Comparison of ENCODE assay signal across 11 cellular contexts in genomic region chr3:75619481-75620031, GRCh38. TPM values are rescaled to one million over a fixed set of nuclear protein-coding genes. Genes with fewer than 3 reads are reported as not detected.
A peak's percentile ranks its signal among the peaks of the same experiment; 100 is the strongest.
DNase-seq lines count a peak whose midpoint lies in the region; ATAC-seq and TF ChIP-seq lines count a peak whose summit lies in the region.
"Not testable (repeated sequence)": the region's sequence is repeated elsewhere in the genome, so short reads cannot be mapped to it uniquely, and the experiment has no call there.
"Had no signal": no experiment of that assay in that cellular context is flagged by ENCODE, and none has a peak within 500 bp of the region (broad histone marks: within the 10 kb centered on the region; RNA-seq: fewer than 3 reads in every experiment).

No MANE protein-coding gene starts in this region.

- in situ Hi-C loops in transverse colon (cut with MboI; ENCODE audit: low pct_ligation_motif_present in 1 of 4, low pct_unique_long_range_greater_than_20kb in 1 of 4, low sequenced_read_pairs in 3 of 4): not testable (repeated sequence)

- H3K4ac ChIP-seq in mesendoderm (ENCODE audit: low read depth, low read length): not testable (repeated sequence)

- not testable (repeated sequence) for H3K79me1 ChIP-seq in mesendoderm (ENCODE audit: low read length)

- H4K5ac ChIP-seq in mesendoderm (ENCODE audit: low read length): not testable (repeated sequence)

- H3K4me3 ChIP-seq in dorsolateral prefrontal cortex (peak overlapping the region; percentile 46 to 75 (median 62)), right atrium auricular region (peak overlapping the region; percentile 46 to 56), psoas muscle (peak overlapping the region; percentile 65), transverse colon (peak overlapping the region; percentile 31 to 53 (median 37))
- not testable (repeated sequence) for H3K4me3 ChIP-seq in mesendoderm (ENCODE audit: low read length)

- H3K27ac ChIP-seq in dorsolateral prefrontal cortex (peak overlapping the region in 17 of 59 donors; percentile 14 to 73 (median 44)), right atrium auricular region (peak overlapping the region; percentile 33 to 42), transverse colon (peak overlapping the region in 3 of 4 donors; percentile 16 to 53 (median 33))
- H3K27ac ChIP-seq in mesendoderm (ENCODE audit: low read depth, low read length); psoas muscle: not testable (repeated sequence)

- H2AK5ac ChIP-seq in mesendoderm (ENCODE audit: low read length): not testable (repeated sequence)

- H3K4me1 ChIP-seq in right atrium auricular region; mesendoderm (ENCODE audit: control insufficient read depth, low read depth, low read length); psoas muscle: not testable (repeated sequence)
- peaks cover 0 to 12% (median 8%) of the 10 kb centered on the region in 4 donors for H3K4me1 ChIP-seq in transverse colon

- DNase-seq in AG20443 (ENCODE audit: low spot score) (peak; percentile 27), NCI-H1417 (lab: John Stamatoyannopoulos, UW) (peak in 2 of 3 experiments; percentile 28 to 42), dorsolateral prefrontal cortex (peak in 2 of 10 donors; percentile 45 to 52), right atrium auricular region (ENCODE audit: low spot score) (peak; percentile 55), mesendoderm (peak; percentile 41)
- not testable (repeated sequence) for DNase-seq in activated naive CD4-positive, alpha-beta T cell treated with anti-CD3 and anti-CD28 coated beads, Interleukin-2, amount 10 ng/mL, durations not matched to agents 7 days and 5 days; psoas muscle; transverse colon

- not testable (repeated sequence) for H3K27ac Mint-ChIP-seq in activated naive CD4-positive, alpha-beta T cell treated with anti-CD3 and anti-CD28 coated beads, Interleukin-2, amount 10 ng/mL, durations not matched to agents 7 days and 5 days

- H3K4me1 Mint-ChIP-seq in activated naive CD4-positive, alpha-beta T cell treated with anti-CD3 and anti-CD28 coated beads, Interleukin-2, amount 10 ng/mL, durations not matched to agents 7 days and 5 days: not testable (repeated sequence)

- not testable (repeated sequence) for H3K23ac ChIP-seq in mesendoderm (ENCODE audit: low read length)

- H2BK5ac ChIP-seq in mesendoderm (ENCODE audit: low read length): not testable (repeated sequence)

- H3K4me2 ChIP-seq in mesendoderm (ENCODE audit: low read length): peak overlapping the region; percentile 34

- H3K36me3 ChIP-seq in right atrium auricular region; mesendoderm (ENCODE audit: control insufficient read depth, insufficient read depth, low read length); psoas muscle (ENCODE audit: insufficient read depth in 1 of 2, low read depth in 1 of 2); transverse colon: not testable (repeated sequence)

- not testable (repeated sequence) for TF ChIP-seq POLR2A in transverse colon (IDR thresholded peaks at IDR 0.05)

- not testable (repeated sequence) for H2BK120ac ChIP-seq in mesendoderm (ENCODE audit: low read depth, low read length)

- not testable (repeated sequence) for H2BK15ac ChIP-seq in mesendoderm (replicated peaks; ENCODE audit: low read depth)

- not testable (repeated sequence) for TF ChIP-seq CTCF in dorsolateral prefrontal cortex (IDR thresholded peaks at IDR 0.05 in 54 of 56, conservative IDR thresholded peaks at IDR 0.05 in 2 of 56; ENCODE audit: low read depth in 1 of 56, partially characterized antibody in 56 of 56); right atrium auricular region (IDR thresholded peaks at IDR 0.05); psoas muscle (IDR thresholded peaks at IDR 0.05); transverse colon (IDR thresholded peaks at IDR 0.05)

- WGBS in mesendoderm (ENCODE audit: extremely low coverage, insufficient coverage, low lambda C conversion rate): no CpG with 5 or more reads among the region's 52 CpGs
- 1 to 3% (median 1%) methylated on average over 26 to 52 of the region's 52 CpGs for WGBS in psoas muscle, 3 donors
- 9% methylated on average over 41 of the region's 52 CpGs; no CpG with 5 or more reads in 1 of the 2 donors for WGBS in transverse colon (ENCODE audit: low coverage in 1 of 2), 2 donors

- not testable (repeated sequence) for H3K9ac ChIP-seq in mesendoderm (ENCODE audit: low read length)

- H3K18ac ChIP-seq in mesendoderm (ENCODE audit: low read length): not testable (repeated sequence)

- not testable (repeated sequence) for H3K79me2 ChIP-seq in mesendoderm (ENCODE audit: control insufficient read depth, insufficient read depth, low read length)

- H3K56ac ChIP-seq in mesendoderm (ENCODE audit: low read length): peak overlapping the region; percentile 56

- not testable (repeated sequence) for H3K9me3 ChIP-seq in right atrium auricular region, psoas muscle, transverse colon

- H3K27me3 Mint-ChIP-seq in activated naive CD4-positive, alpha-beta T cell treated with anti-CD3 and anti-CD28 coated beads, Interleukin-2, amount 10 ng/mL, durations not matched to agents 7 days and 5 days: peaks cover 35% of the 10 kb centered on the region

- not testable (repeated sequence) for H3K27me3 ChIP-seq in dorsolateral prefrontal cortex; right atrium auricular region; mesendoderm (ENCODE audit: insufficient read depth, low read length, poor library complexity)
- peaks cover 0 to 14% (median 0%) of the 10 kb centered on the region in 3 donors for H3K27me3 ChIP-seq in psoas muscle (ENCODE audit: insufficient read depth in 3 of 3, low read length in 2 of 3)
- H3K27me3 ChIP-seq in transverse colon: peaks cover 21% of the 10 kb centered on the region

- not testable (repeated sequence) for H3K9me3 Mint-ChIP-seq in activated naive CD4-positive, alpha-beta T cell treated with anti-CD3 and anti-CD28 coated beads, Interleukin-2, amount 10 ng/mL, durations not matched to agents 7 days and 5 days

- CTCF ChIA-PET in activated naive CD4-positive, alpha-beta T cell treated with anti-CD3 and anti-CD28 coated beads, Interleukin-2, amount 10 ng/mL, durations not matched to agents 7 days and 5 days (lab: Charles Lee): not testable (repeated sequence)

- not testable (repeated sequence) for ATAC-seq in psoas muscle

- intact Hi-C loops in dorsolateral prefrontal cortex (cut with DNase I); psoas muscle (cut with DNase I); transverse colon (cut with DNase I; ENCODE audit: low total_unique reads): not testable (repeated sequence)

- not testable (repeated sequence) for TF ChIP-seq EP300 in transverse colon (IDR thresholded peaks at IDR 0.05; ENCODE audit: low read depth)

- not testable (repeated sequence) for H3K36me3 Mint-ChIP-seq in activated naive CD4-positive, alpha-beta T cell treated with anti-CD3 and anti-CD28 coated beads, Interleukin-2, amount 10 ng/mL, durations not matched to agents 7 days and 5 days

- H3K4me3 Mint-ChIP-seq in activated naive CD4-positive, alpha-beta T cell treated with anti-CD3 and anti-CD28 coated beads, Interleukin-2, amount 10 ng/mL, durations not matched to agents 7 days and 5 days: peak overlapping the region; percentile 41

- H4K8ac ChIP-seq in mesendoderm (ENCODE audit: low read depth, low read length): not testable (repeated sequence)

RNA-seq across cellular contexts. Expression of gene FRG2C, which starts 44.6 kb away (rescaled TPM):
- total RNA-seq in dorsolateral prefrontal cortex (not detected), right atrium auricular region (not detected), psoas muscle (not detected), transverse colon (not detected)
- polyA plus RNA-seq in mesendoderm (2013, experiment 1 of 2): 0.04 TPM
- polyA plus RNA-seq in mesendoderm (2013, experiment 2 of 2): 0.06 TPM
- polyA plus RNA-seq in psoas muscle: not detected
- total RNA-seq: frontal cortex, left lobe of liver, omental fat pad had no signal
